In genomic region chr12:107903377-107904061, GRCh38 we compare ENCODE assay signal across 1 cellular context.
TF ChIP-seq lines count a peak whose summit lies in the region.

No MANE protein-coding gene starts in this region.

TF ChIP-seq in H1, 55 proteins besides CTCF, POLR2A, EP300 and RAD21 (continued from another document):
- peak; percentile 65; the same call in 1 of the 2 replicates for TF ChIP-seq TBP (IDR thresholded peaks at IDR 0.05; ENCODE audit: low read depth, low read length)
- TF ChIP-seq NANOG (IDR thresholded peaks at IDR 0.05; ENCODE audit: insufficient read depth, low read depth, low read length, poor library complexity, severe bottlenecking): peak; percentile 28
- no peak for TF ChIP-seq EZH2 (IDR thresholded peaks at IDR 0.05; ENCODE audit: low read depth, low read length, severe bottlenecking)
- no peak for TF ChIP-seq BRCA1 (IDR thresholded peaks at IDR 0.05; ENCODE audit: low read depth, low read length)
- 0 out of 4 replicates have a peak, but pooled peaks of 1 of the 2 experiments have one; percentile 37 for TF ChIP-seq SIN3A (conservative IDR thresholded peaks at IDR 0.05 in 1 of 2, IDR thresholded peaks at IDR 0.05 in 1 of 2; ENCODE audit: low read depth in 1 of 2, low read length in 2 of 2)
- TF ChIP-seq NRF1 (IDR thresholded peaks at IDR 0.05; ENCODE audit: low read depth, low read length): no peak
- peak; percentile 75; the same call in 1 of the 2 replicates for TF ChIP-seq E2F6 (IDR thresholded peaks at IDR 0.05)
- no peak; the same call in 1 of the 2 replicates for TF ChIP-seq GTF2F1 (IDR thresholded peaks at IDR 0.05; ENCODE audit: borderline replicate concordance, low read depth, low read length)
- TF ChIP-seq SIX5 (IDR thresholded peaks at IDR 0.05; ENCODE audit: low read depth, low read length): no peak
- TF ChIP-seq ASH2L (IDR thresholded peaks at IDR 0.05; ENCODE audit: low read length): no peak
- TF ChIP-seq GABPA (IDR thresholded peaks at IDR 0.05; ENCODE audit: borderline replicate concordance, insufficient read depth, low read length): no peak
- no peak for TF ChIP-seq SAP30 (IDR thresholded peaks at IDR 0.05; ENCODE audit: insufficient read depth, insufficient replicate concordance, low read length)
- no peak for TF ChIP-seq BCL11A (IDR thresholded peaks at IDR 0.05; ENCODE audit: low read depth in 2 of 2, low read length in 2 of 2)
- no peak for TF ChIP-seq CHD2 (IDR thresholded peaks at IDR 0.05; ENCODE audit: low read length)
- TF ChIP-seq TAF7 (optimal IDR thresholded peaks at IDR 0.05; ENCODE audit: borderline replicate concordance, low read depth, low read length): no peak
- TF ChIP-seq SRF (IDR thresholded peaks at IDR 0.05; ENCODE audit: low read depth, low read length): peak; percentile 33; the same call in 1 of the 2 replicates
- no peak for TF ChIP-seq TCF12 (IDR thresholded peaks at IDR 0.05; ENCODE audit: low read depth, low read length)
- peak; percentile 23 for TF ChIP-seq CTBP2 (IDR thresholded peaks at IDR 0.05; ENCODE audit: borderline replicate concordance, insufficient read depth, insufficient read length, low read length)
TF ChIP-seq in H1: peak in this region for 13.
